In genomic region chr12:25207883-25208282, GRCh38 we compare ENCODE assay signal across 27 cellular contexts. TPM values are rescaled to one million over a fixed set of nuclear protein-coding genes. Genes with fewer than 3 reads are reported as not detected.
"Had no signal": no experiment of that assay in that cellular context is flagged by ENCODE, and none has a peak within 500 bp of the region (broad histone marks: within the 10 kb centered on the region; RNA-seq: fewer than 3 reads in every experiment).

No MANE protein-coding gene starts in this region.

- ATAC-seq: activated T-cell treated with anti-CD3 and anti-CD28 coated beads, Interleukin-2, amount 50 U/mL, for 4 hours; Right ventricle myocardium inferior; T-cell had no signal

- H3K9me3 ChIP-seq: breast epithelium had no signal

- H3K27ac Mint-ChIP-seq: activated CD4-positive, alpha-beta memory T cell treated with anti-CD3 and anti-CD28 coated beads for 36 hours; activated CD4-positive, alpha-beta T cell treated with anti-CD3 and anti-CD28 coated beads, Interleukin-2, amount 10 ng/mL, durations not matched to agents 7 days and 5 days; activated naive CD8-positive, alpha-beta T cell treated with anti-CD3 and anti-CD28 coated beads for 36 hours had no signal

- H3K4me1 ChIP-seq: breast epithelium had no signal

- H3K27me3 ChIP-seq: breast epithelium had no signal

- H3K27me3 Mint-ChIP-seq: activated CD4-positive, alpha-beta memory T cell treated with anti-CD3 and anti-CD28 coated beads for 36 hours; activated CD4-positive, alpha-beta T cell treated with anti-CD3 and anti-CD28 coated beads, Interleukin-2, amount 10 ng/mL, durations not matched to agents 7 days and 5 days; activated naive CD8-positive, alpha-beta T cell treated with anti-CD3 and anti-CD28 coated beads for 36 hours; T-cell had no signal

- DNase-seq: activated CD4-positive, alpha-beta memory T cell treated with anti-CD3 and anti-CD28 coated beads for 36 hours; activated CD4-positive, alpha-beta T cell treated with anti-CD3 and anti-CD28 coated beads, Interleukin-2, amount 10 ng/mL, durations not matched to agents 7 days and 5 days; activated CD4-positive, CD25-positive, alpha-beta regulatory T cell; activated CD8-positive, alpha-beta memory T cell treated with anti-CD3 and anti-CD28 coated beads for 24 hours; activated effector memory CD4-positive, alpha-beta T cell treated with anti-CD3 and anti-CD28 coated beads, Interleukin-2, amount 50 U/mL, for 16 hours; activated naive CD4-positive, alpha-beta T cell treated with Interleukin-2 at 50 U/mL for 16 hours; activated naive CD8-positive, alpha-beta T cell treated with anti-CD3 and anti-CD28 coated beads for 36 hours; activated T-cell treated with anti-CD3 and anti-CD28 coated beads, Interleukin-2, amount 50 U/mL, for 4 hours; anterior cingulate cortex; NCI-H1092; NCI-H1417; NCI-H2029; NCI-H2107; NCI-H2171 treated with DMSO at 0.1 percent for 48 hours; NCI-H226; NCI-H526 treated with DMSO at 0.1 percent for 48 hours; NCI-H82; RPMI8226; T-cell; T-helper 2 cell; T1000 had no signal

- H3K4me3 ChIP-seq: breast epithelium, SK-N-MC had no signal

- H3K4me3 Mint-ChIP-seq: activated CD4-positive, alpha-beta memory T cell treated with anti-CD3 and anti-CD28 coated beads for 36 hours; activated CD4-positive, alpha-beta T cell treated with anti-CD3 and anti-CD28 coated beads, Interleukin-2, amount 10 ng/mL, durations not matched to agents 7 days and 5 days; activated naive CD8-positive, alpha-beta T cell treated with anti-CD3 and anti-CD28 coated beads for 36 hours; activated T-cell treated with anti-CD3 and anti-CD28 coated beads, Interleukin-2, amount 50 U/mL, for 4 hours; T-cell had no signal

- H3K27ac ChIP-seq: breast epithelium, SK-N-MC, VCaP had no signal

- H3K9me3 Mint-ChIP-seq: activated CD4-positive, alpha-beta memory T cell treated with anti-CD3 and anti-CD28 coated beads for 36 hours; activated CD4-positive, alpha-beta T cell treated with anti-CD3 and anti-CD28 coated beads, Interleukin-2, amount 10 ng/mL, durations not matched to agents 7 days and 5 days; activated naive CD8-positive, alpha-beta T cell treated with anti-CD3 and anti-CD28 coated beads for 36 hours; activated T-cell treated with anti-CD3 and anti-CD28 coated beads, Interleukin-2, amount 50 U/mL, for 4 hours; T-cell had no signal

RNA-seq across cellular contexts. Expression of gene DNAI7, which starts 12.9 kb away (rescaled TPM):
- total RNA-seq: activated CD4-positive, alpha-beta T cell treated with anti-CD3 and anti-CD28 coated beads, Interleukin-2, amount 10 ng/mL, durations not matched to agents 7 days and 5 days; activated naive CD8-positive, alpha-beta T cell treated with anti-CD3 and anti-CD28 coated beads for 36 hours; activated T-cell treated with anti-CD3 and anti-CD28 coated beads, Interleukin-2, amount 50 U/mL, for 4 hours; NCI-H460; OCI-LY7 had no signal
